In genomic region chr9:98288876-98289275, GRCh38 we compare ENCODE assay signal across 1 cellular context.
A peak's percentile ranks its signal among the peaks of the same experiment; 100 is the strongest.
TF ChIP-seq lines count a peak whose summit lies in the region.

No MANE protein-coding gene starts in this region.

TF ChIP-seq in K562, 482 proteins besides CTCF, POLR2A, EP300 and RAD21 (continued from another document):
- TF ChIP-seq FOXP4 (CRISPR knock-in tag; IDR thresholded peaks at IDR 0.05; ENCODE audit: borderline replicate concordance) = no peak
- peak; percentile 38; the same call in 1 of the 2 replicates for TF ChIP-seq ESRRA (IDR thresholded peaks at IDR 0.05; ENCODE audit: borderline replicate concordance, low read depth)
- TF ChIP-seq, protein P1, sequence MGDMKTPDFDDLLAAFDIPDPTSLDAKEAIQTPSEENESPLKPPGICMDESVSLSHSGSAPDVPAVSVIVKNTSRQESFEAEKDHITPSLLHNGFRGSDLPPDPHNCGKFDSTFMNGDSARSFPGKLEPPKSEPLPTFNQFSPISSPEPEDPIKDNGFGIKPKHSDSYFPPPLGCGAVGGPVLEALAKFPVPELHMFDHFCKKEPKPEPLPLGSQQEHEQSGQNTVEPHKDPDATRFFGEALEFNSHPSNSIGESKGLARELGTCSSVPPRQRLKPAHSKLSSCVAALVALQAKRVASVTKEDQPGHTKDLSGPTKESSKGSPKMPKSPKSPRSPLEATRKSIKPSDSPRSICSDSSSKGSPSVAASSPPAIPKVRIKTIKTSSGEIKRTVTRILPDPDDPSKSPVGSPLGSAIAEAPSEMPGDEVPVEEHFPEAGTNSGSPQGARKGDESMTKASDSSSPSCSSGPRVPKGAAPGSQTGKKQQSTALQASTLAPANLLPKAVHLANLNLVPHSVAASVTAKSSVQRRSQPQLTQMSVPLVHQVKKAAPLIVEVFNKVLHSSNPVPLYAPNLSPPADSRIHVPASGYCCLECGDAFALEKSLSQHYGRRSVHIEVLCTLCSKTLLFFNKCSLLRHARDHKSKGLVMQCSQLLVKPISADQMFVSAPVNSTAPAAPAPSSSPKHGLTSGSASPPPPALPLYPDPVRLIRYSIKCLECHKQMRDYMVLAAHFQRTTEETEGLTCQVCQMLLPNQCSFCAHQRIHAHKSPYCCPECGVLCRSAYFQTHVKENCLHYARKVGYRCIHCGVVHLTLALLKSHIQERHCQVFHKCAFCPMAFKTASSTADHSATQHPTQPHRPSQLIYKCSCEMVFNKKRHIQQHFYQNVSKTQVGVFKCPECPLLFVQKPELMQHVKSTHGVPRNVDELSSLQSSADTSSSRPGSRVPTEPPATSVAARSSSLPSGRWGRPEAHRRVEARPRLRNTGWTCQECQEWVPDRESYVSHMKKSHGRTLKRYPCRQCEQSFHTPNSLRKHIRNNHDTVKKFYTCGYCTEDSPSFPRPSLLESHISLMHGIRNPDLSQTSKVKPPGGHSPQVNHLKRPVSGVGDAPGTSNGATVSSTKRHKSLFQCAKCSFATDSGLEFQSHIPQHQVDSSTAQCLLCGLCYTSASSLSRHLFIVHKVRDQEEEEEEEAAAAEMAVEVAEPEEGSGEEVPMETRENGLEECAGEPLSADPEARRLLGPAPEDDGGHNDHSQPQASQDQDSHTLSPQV (IDR thresholded peaks at IDR 0.05) = no peak
- no peak for TF ChIP-seq SNIP1 (IDR thresholded peaks at IDR 0.05; ENCODE audit: low read depth)
- TF ChIP-seq ZC3H11A (IDR thresholded peaks at IDR 0.05; ENCODE audit: low read depth, low read length) = no peak
- 0 out of 2 replicates have a peak, but pooled peaks have one; percentile 44 for TF ChIP-seq ZFP91 (CRISPR knock-in tag; IDR thresholded peaks at IDR 0.05)
- TF ChIP-seq MTF1 (CRISPR knock-in tag; IDR thresholded peaks at IDR 0.05; ENCODE audit: borderline replicate concordance) = no peak
- no peak for TF ChIP-seq GATAD2A (IDR thresholded peaks at IDR 0.05)
